ENCODE assay signal across 9 cellular contexts in genomic region chr12:98373019-98373554, GRCh38.
DNase-seq lines count a peak whose midpoint lies in the region; ATAC-seq and TF ChIP-seq lines count a peak whose summit lies in the region.
"Had no signal": no experiment of that assay in that cellular context is flagged by ENCODE, and none has a peak within 500 bp of the region (broad histone marks: within the 10 kb centered on the region; RNA-seq: fewer than 3 reads in every experiment).

No MANE protein-coding gene starts in this region.

- in situ Hi-C loops in SK-MEL-5 (cut with HindIII; ENCODE audit: low pct_unique_long_range_greater_than_20kb, low sequenced_read_pairs), result no loop called here

- TF ChIP-seq EP300 in stomach (IDR thresholded peaks at IDR 0.05), result no peak

- ATAC-seq in GM19043 (IDR thresholded peaks at IDR 0.05; ENCODE audit: low read depth, unreplicated experiment) (peak; percentile 51), HG03439 (IDR thresholded peaks at IDR 0.05; ENCODE audit: unreplicated experiment) (no peak)

- intact Hi-C loops in stomach (cut with DNase I; ENCODE audit: low total_unique reads), result no loop called here

- no peaks in the 10 kb centered on the region for H3K9me3 ChIP-seq in stomach

- no peaks in the 10 kb centered on the region for H3K27me3 ChIP-seq in stomach

- no peak overlapping the region for H3K27ac ChIP-seq in stomach
- H3K27ac ChIP-seq: epithelial cell of prostate had no signal

- no peak for TF ChIP-seq POLR2A in stomach (IDR thresholded peaks at IDR 0.05)

- H3K4me1 ChIP-seq in stomach, result no peaks in the 10 kb centered on the region

- 46 to 53% (median 50%) methylated on average over 2 of the region's 2 CpGs for WGBS in stomach, 5 donors

- peak in 4 of 7 experiments; percentile 30 to 48 (median 38) for TF ChIP-seq CTCF in stomach (IDR thresholded peaks at IDR 0.05)

- DNase-seq in AG20443 (ENCODE audit: low spot score), result peak; percentile 57
- peak; percentile 82 for DNase-seq in NCI-H1105 treated with DMSO at 0.1 percent for 48 hours (lab: John Stamatoyannopoulos, UW)
- peak; percentile 76 for DNase-seq in SK-MEL-5 (ENCODE audit: low read depth, low spot score)
- DNase-seq in fibroblast of the conjunctiva (ENCODE audit: low read depth), result peak; percentile 3
- no peak for DNase-seq in stomach
- no peak for DNase-seq in stimulated activated CD4-positive, alpha-beta T cell treated with anti-CD3 and anti-CD28 coated beads, Interleukin-4, amount 100 ng/mL, for 24 hours

- H3K36me3 ChIP-seq in stomach, result no peaks in the 10 kb centered on the region

- H3K4me3 ChIP-seq in stomach, result no peak overlapping the region

Comparison
In these comparisons a context has a peak if more than half of its experiments do, and no peak if none do; other contexts are left out.
1. DNase-seq: peak in AG20443 (single experiment), NCI-H1105 treated with DMSO at 0.1 percent for 48 hours (single experiment), SK-MEL-5 (single experiment) and fibroblast of the conjunctiva (single experiment); none in stomach (single experiment) and stimulated activated CD4-positive, alpha-beta T cell treated with anti-CD3 and anti-CD28 coated beads, Interleukin-4, amount 100 ng/mL, for 24 hours (single experiment).